Comparison of ENCODE assay signal across 23 cellular contexts in genomic region chr14:100525615-100526014, GRCh38.
DNase-seq lines count a peak whose midpoint lies in the region; ATAC-seq and TF ChIP-seq lines count a peak whose summit lies in the region.
"Had no signal": no experiment of that assay in that cellular context is flagged by ENCODE, and none has a peak within 500 bp of the region (broad histone marks: within the 10 kb centered on the region; RNA-seq: fewer than 3 reads in every experiment).

No MANE protein-coding gene starts in this region.

- H3K27me3 ChIP-seq in left ventricle myocardium inferior (ENCODE audit: low read depth) (no peaks in the 10 kb centered on the region), neural progenitor cell (no peaks in the 10 kb centered on the region), hepatocyte (no peaks in the 10 kb centered on the region)
- H3K27me3 ChIP-seq: upper lobe of left lung had no signal

- no peaks in the 10 kb centered on the region for H3K9me2 ChIP-seq in hepatocyte (replicated peaks; ENCODE audit: insufficient read depth)

- H3K9me3 ChIP-seq in left ventricle myocardium inferior (replicated peaks) (no peaks in the 10 kb centered on the region), neural progenitor cell (ENCODE audit: low read depth) (no peaks in the 10 kb centered on the region), hepatocyte (ENCODE audit: low read depth) (no peaks in the 10 kb centered on the region)
- H3K9me3 ChIP-seq: HAP-1, upper lobe of left lung had no signal

- H3K4me1 ChIP-seq in left ventricle myocardium inferior (no peaks in the 10 kb centered on the region), neural progenitor cell (peaks cover 11% of the 10 kb centered on the region), hepatocyte (ENCODE audit: insufficient read depth) (no peaks in the 10 kb centered on the region)
- H3K4me1 ChIP-seq: HAP-1, upper lobe of left lung had no signal

- H3K27ac Mint-ChIP-seq in chondrocyte (ENCODE audit: unreplicated experiment) = no peak overlapping the region
- H3K27ac Mint-ChIP-seq in neural progenitor cell = peak overlapping the region; percentile 59
- H3K27ac Mint-ChIP-seq: activated CD4-positive, alpha-beta T cell treated with anti-CD3 and anti-CD28 coated beads, Interleukin-2, amount 10 ng/mL, durations not matched to agents 7 days and 5 days; activated naive CD4-positive, alpha-beta T cell treated with anti-CD3 and anti-CD28 coated beads for 36 hours had no signal

- H3K9me3 Mint-ChIP-seq in chondrocyte (ENCODE audit: low read depth) (no peaks in the 10 kb centered on the region), neural progenitor cell (no peaks in the 10 kb centered on the region)
- H3K9me3 Mint-ChIP-seq: activated CD4-positive, alpha-beta T cell treated with anti-CD3 and anti-CD28 coated beads, Interleukin-2, amount 10 ng/mL, durations not matched to agents 7 days and 5 days; activated naive CD4-positive, alpha-beta T cell treated with anti-CD3 and anti-CD28 coated beads for 36 hours; stimulated activated naive CD8-positive, alpha-beta T cell treated with anti-CD3 and anti-CD28 coated beads, Interleukin-15, amount 100 ng/mL, for 72 hours had no signal

- DNase-seq in left ventricle myocardium inferior = peak; percentile 9
- DNase-seq in Right ventricle myocardium inferior (ENCODE audit: missing footprints) = no peak
- peak; percentile 80 for DNase-seq in chondrocyte (ENCODE audit: low spot score)
- DNase-seq in neural progenitor cell (ENCODE audit: low spot score) = no peak
- DNase-seq in SHP77 (lab: John Stamatoyannopoulos, UW) = no peak
- DNase-seq in hepatocyte (ENCODE audit: low spot score) = no peak
- DNase-seq: aorta; mammary epithelial cell; NCI-H1105 treated with DMSO at 0.1 percent for 48 hours; NCI-H2081 treated with DMSO at 0.1 percent for 48 hours; NCI-H446; occipital lobe; SHP77 treated with DMSO at 0.1 percent for 48 hours; stimulated activated naive CD8-positive, alpha-beta T cell treated with anti-CD3 and anti-CD28 coated beads, Interleukin-15, amount 100 ng/mL, for 72 hours; SW 1271 had no signal

- no peak overlapping the region for H3K9ac ChIP-seq in neural progenitor cell

- H3K36me3 Mint-ChIP-seq in chondrocyte (ENCODE audit: low read depth) (no peaks in the 10 kb centered on the region), neural progenitor cell (no peaks in the 10 kb centered on the region)

- WGBS in hepatocyte (ENCODE audit: low lambda C conversion rate, missing lambda C conversion rate) = 93% methylated on average over 11 of the region's 11 CpGs

- TF ChIP-seq CTCF in left ventricle myocardium inferior (IDR thresholded peaks at IDR 0.05; ENCODE audit: borderline replicate concordance) = no peak
- TF ChIP-seq CTCF in chondrocyte (IDR thresholded peaks at IDR 0.05) = no peak
- TF ChIP-seq CTCF in neural progenitor cell (IDR thresholded peaks at IDR 0.05) = no peak
- TF ChIP-seq CTCF in hepatocyte (IDR thresholded peaks at IDR 0.05; ENCODE audit: poor library complexity) = no peak

- H4K20me1 ChIP-seq in neural progenitor cell (ENCODE audit: low read depth) (no peaks in the 10 kb centered on the region), hepatocyte (ENCODE audit: insufficient read depth, poor library complexity, severe bottlenecking) (no peaks in the 10 kb centered on the region)

- H3K79me2 ChIP-seq in neural progenitor cell (ENCODE audit: low read depth) (no peaks in the 10 kb centered on the region), hepatocyte (no peaks in the 10 kb centered on the region)

- no peaks in the 10 kb centered on the region for H3F3A ChIP-seq in neural progenitor cell (ENCODE audit: low read depth)

- no peak overlapping the region for H3K4me2 ChIP-seq in neural progenitor cell
- no peak overlapping the region for H3K4me2 ChIP-seq in hepatocyte

- intact Hi-C loops in left ventricle myocardium inferior (cut with micrococcal nuclease) = loop anchor here (10.0 kb wide), 1 partner anchor 111 kb away; no protein-coding TSS in a partner anchor
- intact Hi-C loops in Right ventricle myocardium inferior (cut with DNase I) = no loop called here

- H3K4me3 ChIP-seq in left ventricle myocardium inferior = no peak overlapping the region
- H3K4me3 ChIP-seq in neural progenitor cell = no peak overlapping the region
- H3K4me3 ChIP-seq in hepatocyte = no peak overlapping the region
- H3K4me3 ChIP-seq: HAP-1, upper lobe of left lung had no signal

- no peak overlapping the region for H3K27ac ChIP-seq in left ventricle myocardium inferior (replicated peaks)
- no peak overlapping the region for H3K27ac ChIP-seq in neural progenitor cell
- H3K27ac ChIP-seq in hepatocyte = no peak overlapping the region
- H3K27ac ChIP-seq: C4-2B, epithelial cell of prostate, HL-60, upper lobe of left lung had no signal

- H3K27me3 Mint-ChIP-seq in chondrocyte (ENCODE audit: low read depth) = no peaks in the 10 kb centered on the region
- peaks cover 8% of the 10 kb centered on the region for H3K27me3 Mint-ChIP-seq in neural progenitor cell (ENCODE audit: insufficient read depth, low read depth)
- H3K27me3 Mint-ChIP-seq: activated CD4-positive, alpha-beta T cell treated with anti-CD3 and anti-CD28 coated beads, Interleukin-2, amount 10 ng/mL, durations not matched to agents 7 days and 5 days; stimulated activated naive CD8-positive, alpha-beta T cell treated with anti-CD3 and anti-CD28 coated beads, Interleukin-15, amount 100 ng/mL, for 72 hours had no signal

- H3K4me3 Mint-ChIP-seq in chondrocyte (ENCODE audit: unreplicated experiment) (no peak overlapping the region), neural progenitor cell (no peak overlapping the region)
- H3K4me3 Mint-ChIP-seq: activated CD4-positive, alpha-beta T cell treated with anti-CD3 and anti-CD28 coated beads, Interleukin-2, amount 10 ng/mL, durations not matched to agents 7 days and 5 days; activated naive CD4-positive, alpha-beta T cell treated with anti-CD3 and anti-CD28 coated beads for 36 hours; stimulated activated naive CD8-positive, alpha-beta T cell treated with anti-CD3 and anti-CD28 coated beads, Interleukin-15, amount 100 ng/mL, for 72 hours had no signal

- peaks cover 39% of the 10 kb centered on the region for H3K36me3 ChIP-seq in left ventricle myocardium inferior
- no peaks in the 10 kb centered on the region for H3K36me3 ChIP-seq in neural progenitor cell
- no peaks in the 10 kb centered on the region for H3K36me3 ChIP-seq in hepatocyte (replicated peaks; ENCODE audit: insufficient read depth, low read depth)
- H3K36me3 ChIP-seq: HAP-1 had no signal

- H2AFZ ChIP-seq in neural progenitor cell (replicated peaks) = no peak overlapping the region
- H2AFZ ChIP-seq in hepatocyte = no peak overlapping the region

- H3K4me1 Mint-ChIP-seq in chondrocyte (ENCODE audit: low read depth) (no peaks in the 10 kb centered on the region), neural progenitor cell (peaks cover 20% of the 10 kb centered on the region)
- H3K4me1 Mint-ChIP-seq: activated CD4-positive, alpha-beta T cell treated with anti-CD3 and anti-CD28 coated beads, Interleukin-2, amount 10 ng/mL, durations not matched to agents 7 days and 5 days; stimulated activated naive CD8-positive, alpha-beta T cell treated with anti-CD3 and anti-CD28 coated beads, Interleukin-15, amount 100 ng/mL, for 72 hours had no signal

- ATAC-seq in Right ventricle myocardium inferior (no peak), HG03135 (IDR thresholded peaks at IDR 0.05; ENCODE audit: unreplicated experiment) (no peak)
- ATAC-seq: stimulated activated naive CD8-positive, alpha-beta T cell treated with anti-CD3 and anti-CD28 coated beads, Interleukin-15, amount 100 ng/mL, for 72 hours had no signal

Comparison
In these comparisons a context has a peak if more than half of its experiments do, and no peak if none do; other contexts are left out.
1. DNase-seq: peak in left ventricle myocardium inferior (single experiment) and chondrocyte (single experiment); none in Right ventricle myocardium inferior (single experiment), neural progenitor cell (single experiment), SHP77 (0 of 2) and hepatocyte (single experiment).